ENCODE assay signal across 8 cellular contexts in genomic region chr2:1140389-1141003, GRCh38.
DNase-seq lines count a peak whose midpoint lies in the region; ATAC-seq and TF ChIP-seq lines count a peak whose summit lies in the region.

No MANE protein-coding gene starts in this region.

- WGBS in IMR-90 (ENCODE audit: extremely low coverage in 2 of 2, insufficient read length in 1 of 2), 2 experiments, result 50% methylated on average over 3 of the region's 17 CpGs; no CpG with 5 or more reads in 1 of the 2 experiments

- BruUV-seq in IMR-90 (replicated peaks; lab: Mats Ljungman, UMichigan), result no TSS peak

- DNase-seq in 8988T, result peak; percentile 37
- no peak for DNase-seq in IMR-90
- peak; percentile 58 for DNase-seq in activated CD8-positive, alpha-beta memory T cell treated with anti-CD3 and anti-CD28 coated beads, Interleukin-2, amount 50 U/mL, for 4 hours
- DNase-seq in fibroblast of the aortic adventitia (ENCODE audit: low read depth), result no peak
- no peak for DNase-seq in gastrocnemius medialis

- CTCF ChIA-PET in IMR-90 (lab: Yijun Ruan, JAX), result interaction anchor here (0.6 to 1.8 kb wide), 15 partner anchors 9 to 831 kb away, joined by 3 to 12 read pairs (median 4); no protein-coding TSS in a partner anchor

- H3K14ac ChIP-seq in IMR-90 (replicated peaks; ENCODE audit: low read depth, low read length), result no peak overlapping the region

- H3K4ac ChIP-seq in IMR-90 (ENCODE audit: low read depth, low read length), result no peak overlapping the region

- H3K4me2 ChIP-seq in IMR-90 (ENCODE audit: low read depth, low read length), result no peak overlapping the region

- peak overlapping the region; percentile 58 for H2AFZ ChIP-seq in IMR-90 (replicated peaks; ENCODE audit: low read length, poor library complexity)

- ATAC-seq in GM18868 (IDR thresholded peaks at IDR 0.05; ENCODE audit: unreplicated experiment) (peak; percentile 77), IMR-90 (ENCODE audit: low read depth) (peak; percentile 60), gastrocnemius medialis (no peak), GM21737 (IDR thresholded peaks at IDR 0.05; ENCODE audit: unreplicated experiment) (no peak), HG03571 (IDR thresholded peaks at IDR 0.05; ENCODE audit: unreplicated experiment) (no peak)

- in situ Hi-C loops in IMR-90 (cut with MboI; ENCODE audit: low sequenced_read_pairs) (no loop called here), gastrocnemius medialis (cut with MboI; ENCODE audit: low sequenced_read_pairs in 4 of 4) (no loop called here)

- TF ChIP-seq POLR2A in IMR-90 (IDR thresholded peaks at IDR 0.05; ENCODE audit: low read depth, low read length) (no peak), gastrocnemius medialis (IDR thresholded peaks at IDR 0.05) (no peak)

- H3K27me3 ChIP-seq in IMR-90 (ENCODE audit: control insufficient read depth, insufficient read depth, low read length) (no peaks in the 10 kb centered on the region), gastrocnemius medialis (no peaks in the 10 kb centered on the region)

- H3K9me3 ChIP-seq in IMR-90 (ENCODE audit: control insufficient read depth, insufficient read depth, low read length) (peaks cover 1% of the 10 kb centered on the region; the same call in 1 of the 2 replicates), gastrocnemius medialis (no peaks in the 10 kb centered on the region)

- no peaks in the 10 kb centered on the region for H3K4me1 ChIP-seq in IMR-90 (ENCODE audit: control insufficient read depth, insufficient read depth, low read length)
- H3K4me1 ChIP-seq in gastrocnemius medialis, result no peaks in the 10 kb centered on the region

- H4K5ac ChIP-seq in IMR-90 (ENCODE audit: low read depth, low read length), result no peak overlapping the region

- H2BK5ac ChIP-seq in IMR-90 (ENCODE audit: low read depth, low read length, poor library complexity, severe bottlenecking), result no peak overlapping the region

- no peak overlapping the region for H2AK5ac ChIP-seq in IMR-90 (ENCODE audit: low read depth, low read length)

- H3K27ac ChIP-seq in IMR-90 (ENCODE audit: insufficient read depth, low read length), result no peak overlapping the region
- H3K27ac ChIP-seq in gastrocnemius medialis, result peak overlapping the region; percentile 54 to 72 (median 66)

- H3K79me1 ChIP-seq in IMR-90 (ENCODE audit: low read depth in 1 of 2, low read length in 2 of 2), result no peaks in the 10 kb centered on the region

- POLR2A ChIA-PET in IMR-90 (lab: Charles Lee; ENCODE audit: unreplicated experiment), result no interaction called here

- no peak overlapping the region for H3K23ac ChIP-seq in IMR-90 (ENCODE audit: low read depth, low read length)

- no peak overlapping the region for H3K18ac ChIP-seq in IMR-90 (ENCODE audit: low read depth, low read length)

- no peak overlapping the region for H4K8ac ChIP-seq in IMR-90 (ENCODE audit: low read depth in 2 of 2, low read length in 2 of 2)

- no peak overlapping the region for H4K91ac ChIP-seq in IMR-90 (ENCODE audit: insufficient read depth, low read depth, low read length)

- no peaks in the 10 kb centered on the region for H3K9me1 ChIP-seq in IMR-90 (ENCODE audit: insufficient read depth, low read length)

- no peak overlapping the region for H2BK120ac ChIP-seq in IMR-90 (ENCODE audit: low read depth, low read length)

- TF ChIP-seq RAD21 in IMR-90 (IDR thresholded peaks at IDR 0.05; ENCODE audit: low read length), result peak; percentile 57

- H3K4me3 ChIP-seq in IMR-90 (ENCODE audit: insufficient read depth, low read depth, low read length), result no peak overlapping the region
- H3K4me3 ChIP-seq in fibroblast of the aortic adventitia (ENCODE audit: low read depth, low read length), result no peak overlapping the region
- H3K4me3 ChIP-seq in gastrocnemius medialis, result no peak overlapping the region

- H3K56ac ChIP-seq in IMR-90 (ENCODE audit: extremely low read depth, insufficient read depth, low read length), result no peak overlapping the region

- peak; percentile 60 for TF ChIP-seq CTCF in IMR-90 (conservative IDR thresholded peaks at IDR 0.05; ENCODE audit: low read depth, low read length)
- peak; percentile 48 for TF ChIP-seq CTCF in fibroblast of the aortic adventitia (IDR thresholded peaks at IDR 0.05; ENCODE audit: insufficient read depth, low read length)
- TF ChIP-seq CTCF in gastrocnemius medialis (IDR thresholded peaks at IDR 0.05 in 4 of 5, conservative IDR thresholded peaks at IDR 0.05 in 1 of 5), result peak in 4 of 5 experiments; percentile 11 to 61 (median 39)

- H2BK15ac ChIP-seq in IMR-90 (ENCODE audit: low read depth, low read length), result no peak overlapping the region

- no peak overlapping the region for H2AK9ac ChIP-seq in IMR-90 (replicated peaks; ENCODE audit: low read depth, low read length, poor library complexity)

- H3K36me3 ChIP-seq in IMR-90 (ENCODE audit: control insufficient read depth, insufficient read depth, low read length), result no peaks in the 10 kb centered on the region
- H3K36me3 ChIP-seq in gastrocnemius medialis, result no peaks in the 10 kb centered on the region

- no peak overlapping the region for H2BK20ac ChIP-seq in IMR-90 (ENCODE audit: low read depth, low read length)

- dilution Hi-C loops in IMR-90 (cut with HindIII; ENCODE audit: low sequenced_read_pairs, unreplicated experiment), result no loop called here

- intact Hi-C loops in IMR-90 (cut with micrococcal nuclease) (loop anchor here (10.0 kb wide), 1 partner anchor 404 kb away; no protein-coding TSS in a partner anchor), gastrocnemius medialis (cut with DNase I; ENCODE audit: low total_unique reads) (no loop called here)

- H3K9ac ChIP-seq in IMR-90 (ENCODE audit: low read depth, low read length), result no peak overlapping the region

- H4K20me1 ChIP-seq in IMR-90 (ENCODE audit: insufficient read depth, low read length), result no peaks in the 10 kb centered on the region

TF ChIP-seq in IMR-90, 13 proteins besides CTCF, POLR2A, EP300 and RAD21:
- TF ChIP-seq BHLHE40 (IDR thresholded peaks at IDR 0.05; ENCODE audit: low read depth, low read length) (no peak), RFX5 (IDR thresholded peaks at IDR 0.05; ENCODE audit: low read depth, low read length) (no peak), USF2 (IDR thresholded peaks at IDR 0.05; ENCODE audit: low read depth, low read length) (no peak), SMC3 (IDR thresholded peaks at IDR 0.05; ENCODE audit: low read depth, low read length) (no peak), NFE2L2 (IDR thresholded peaks at IDR 0.05; ENCODE audit: low read depth, low read length) (no peak), MAZ (IDR thresholded peaks at IDR 0.05; ENCODE audit: borderline replicate concordance, low read depth, low read length) (no peak), CEBPB (IDR thresholded peaks at IDR 0.05; ENCODE audit: low read depth, low read length) (no peak), FOS (IDR thresholded peaks at IDR 0.05; ENCODE audit: low read depth, low read length) (no peak), ELK1 (IDR thresholded peaks at IDR 0.05; ENCODE audit: borderline replicate concordance, low read depth, low read length) (no peak), MXI1 (IDR thresholded peaks at IDR 0.05; ENCODE audit: borderline replicate concordance, low read depth, low read length) (no peak), CHD1 (IDR thresholded peaks at IDR 0.05; ENCODE audit: low read depth, low read length) (no peak), RCOR1 (IDR thresholded peaks at IDR 0.05; ENCODE audit: insufficient replicate concordance, low read length) (no peak), MAFK (IDR thresholded peaks at IDR 0.05; ENCODE audit: low read depth, low read length) (no peak)

Comparison
In these comparisons a context has a peak if more than half of its experiments do, and no peak if none do; other contexts are left out.
1. DNase-seq: peak in 8988T (single experiment) and activated CD8-positive, alpha-beta memory T cell treated with anti-CD3 and anti-CD28 coated beads, Interleukin-2, amount 50 U/mL, for 4 hours (single experiment); none in IMR-90 (single experiment), fibroblast of the aortic adventitia (single experiment) and gastrocnemius medialis (0 of 2).
2. ATAC-seq: peak in GM18868 (single experiment) and IMR-90 (single experiment); none in gastrocnemius medialis (0 of 2), GM21737 (single experiment) and HG03571 (single experiment).
3. Peak in every context shown above with its lines, with median percentiles within 50 percentile points of each other: CTCF ChIP-seq.